In genomic region chr13:27696731-27697130, GRCh38 we compare ENCODE assay signal across 22 cellular contexts.
"Had no signal": no experiment of that assay in that cellular context is flagged by ENCODE, and none has a peak within 500 bp of the region (broad histone marks: within the 10 kb centered on the region; RNA-seq: fewer than 3 reads in every experiment).

No MANE protein-coding gene starts in this region.

- H3K9me2 ChIP-seq: SK-N-SH had no signal

- H3K9ac ChIP-seq: KMS-11, SK-N-SH had no signal

- DNase-seq: MG63, NCI-H1092 treated with DMSO at 0.1 percent for 48 hours, NCI-H1436, NCI-H187, NCI-H2029, NCI-H2081 treated with DMSO at 0.1 percent for 48 hours, NCI-H2171, NCI-H226, NCI-H446, NCI-H510A, NCI-H524 treated with DMSO at 0.1 percent for 48 hours, NCI-H774, PC-3, SHP77, SK-N-SH, T-helper 1 cell, T-helper 17 cell had no signal

- H3K27ac ChIP-seq: HL-60, KMS-11, RWPE1 had no signal

- H3K4me2 ChIP-seq: KMS-11, SK-N-SH had no signal

- H3K36me3 ChIP-seq: MG63 had no signal

- H3K4me3 ChIP-seq: K562, MG63 had no signal

- ATAC-seq: K562, Panc1, PC-3, T-helper 17 cell had no signal

- H3K9me3 ChIP-seq: MG63, SK-N-SH had no signal
